1 cellular context compared by ENCODE assay signal in genomic region chr14:97180304-97181200, GRCh38.
TF ChIP-seq lines count a peak whose summit lies in the region.

No MANE protein-coding gene starts in this region.

TF ChIP-seq in K562, 482 proteins besides CTCF, POLR2A, EP300 and RAD21 (continued from another document):
- TF ChIP-seq, protein P1, sequence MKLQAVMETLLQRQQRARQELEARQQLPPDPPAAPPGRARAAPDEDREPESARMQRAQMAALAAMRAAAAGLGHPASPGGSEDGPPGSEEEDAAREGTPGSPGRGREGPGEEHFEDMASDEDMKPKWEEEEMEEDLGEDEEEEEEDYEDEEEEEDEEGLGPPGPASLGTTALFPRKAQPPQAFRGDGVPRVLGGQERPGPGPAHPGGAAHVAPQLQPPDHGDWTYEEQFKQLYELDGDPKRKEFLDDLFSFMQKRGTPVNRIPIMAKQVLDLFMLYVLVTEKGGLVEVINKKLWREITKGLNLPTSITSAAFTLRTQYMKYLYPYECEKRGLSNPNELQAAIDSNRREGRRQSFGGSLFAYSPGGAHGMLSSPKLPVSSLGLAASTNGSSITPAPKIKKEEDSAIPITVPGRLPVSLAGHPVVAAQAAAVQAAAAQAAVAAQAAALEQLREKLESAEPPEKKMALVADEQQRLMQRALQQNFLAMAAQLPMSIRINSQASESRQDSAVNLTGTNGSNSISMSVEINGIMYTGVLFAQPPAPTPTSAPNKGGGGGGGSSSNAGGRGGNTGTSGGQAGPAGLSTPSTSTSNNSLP (IDR thresholded peaks at IDR 0.05; ENCODE audit: borderline replicate concordance, low read depth, low read length): no peak
- TF ChIP-seq JUN (IDR thresholded peaks at IDR 0.05; ENCODE audit: borderline replicate concordance, low read depth, low read length) (peak; percentile 65; the same call in 1 of the 2 replicates), JUN (CRISPR knock-in tag; IDR thresholded peaks at IDR 0.05; ENCODE audit: borderline replicate concordance) (no peak), L3MBTL2 (IDR thresholded peaks at IDR 0.05) (peak; percentile 31; the same call in 1 of the 2 replicates), FOS (IDR thresholded peaks at IDR 0.05; ENCODE audit: extremely low read depth, insufficient read length) (peak; percentile 17), NFE2 (IDR thresholded peaks at IDR 0.05; ENCODE audit: low read depth) (peak; percentile 29; the same call in 1 of the 2 replicates), ATF4 (CRISPR knock-in tag; IDR thresholded peaks at IDR 0.05) (no peak)
- TF ChIP-seq, protein P2, sequence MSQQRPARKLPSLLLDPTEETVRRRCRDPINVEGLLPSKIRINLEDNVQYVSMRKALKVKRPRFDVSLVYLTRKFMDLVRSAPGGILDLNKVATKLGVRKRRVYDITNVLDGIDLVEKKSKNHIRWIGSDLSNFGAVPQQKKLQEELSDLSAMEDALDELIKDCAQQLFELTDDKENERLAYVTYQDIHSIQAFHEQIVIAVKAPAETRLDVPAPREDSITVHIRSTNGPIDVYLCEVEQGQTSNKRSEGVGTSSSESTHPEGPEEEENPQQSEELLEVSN (IDR thresholded peaks at IDR 0.05; ENCODE audit: borderline replicate concordance in 1 of 2, extremely low read depth in 1 of 2, insufficient read depth in 1 of 2, insufficient read length in 1 of 2, low read depth in 1 of 2, low read length in 1 of 2, poor library complexity in 1 of 2, severe bottlenecking in 1 of 2): peak in 1 of 2 experiments; percentile 51
TF ChIP-seq in K562: peak in this region for 12.
